Comparison of ENCODE assay signal across 1 cellular context in genomic region chr7:70789481-70790214, GRCh38.
TF ChIP-seq lines count a peak whose summit lies in the region.

No MANE protein-coding gene starts in this region.

TF ChIP-seq in neural cell, 6 proteins besides CTCF, POLR2A, EP300 and RAD21 (continued from another document):
- TF ChIP-seq REST (IDR thresholded peaks at IDR 0.05; ENCODE audit: borderline replicate concordance), result no peak
TF ChIP-seq in neural cell: peak in this region for 1.
